Comparison of ENCODE assay signal across 6 cellular contexts in genomic region chr11:46675288-46675851, GRCh38. TPM values are rescaled to one million over a fixed set of nuclear protein-coding genes. Genes with fewer than 3 reads are reported as not detected.
DNase-seq lines count a peak whose midpoint lies in the region; ATAC-seq and TF ChIP-seq lines count a peak whose summit lies in the region.

No MANE protein-coding gene starts in this region.

- TF ChIP-seq CTCF in type B pancreatic cell (conservative IDR thresholded peaks at IDR 0.05): no peak

- DNase-seq in activated naive CD4-positive, alpha-beta T cell treated with anti-CD3 and anti-CD28 coated beads, Interleukin-2, amount 50 U/mL, for 72 hours (ENCODE audit: low spot score in 2 of 2): no peak
- no peak for DNase-seq in activated naive CD4-positive, alpha-beta T cell treated with anti-CD3 and anti-CD28 coated beads, Interleukin-2, amount 50 U/mL, for 16 hours
- peak; percentile 64 for DNase-seq in left ventricle myocardium superior
- DNase-seq in type B pancreatic cell (ENCODE audit: extremely low spot score, unreplicated experiment): no peak
- DNase-seq in cerebellar nuclear complex (lab: John Stamatoyannopoulos, UW): no peak

- H3K4me1 Mint-ChIP-seq in type B pancreatic cell (ENCODE audit: unreplicated experiment): peaks cover 7% of the 10 kb centered on the region

- no peak for ATAC-seq in activated naive CD4-positive, alpha-beta T cell treated with anti-CD3 and anti-CD28 coated beads, Interleukin-2, amount 50 U/mL, for 72 hours
- peak; percentile 73 for ATAC-seq in left ventricle myocardium superior
- ATAC-seq in HG03196 (IDR thresholded peaks at IDR 0.05; ENCODE audit: unreplicated experiment): no peak

- peak overlapping the region; percentile 70 to 81 for H3K27ac Mint-ChIP-seq in activated naive CD4-positive, alpha-beta T cell treated with anti-CD3 and anti-CD28 coated beads, Interleukin-2, amount 50 U/mL, for 72 hours
- H3K27ac Mint-ChIP-seq in type B pancreatic cell: peak overlapping the region; percentile 83

- H3K4me3 Mint-ChIP-seq in type B pancreatic cell: no peak overlapping the region

- H3K27me3 Mint-ChIP-seq in type B pancreatic cell: no peaks in the 10 kb centered on the region

- intact Hi-C loops in left ventricle myocardium superior (cut with micrococcal nuclease): no loop called here

- peaks cover 5 to 13% of the 10 kb centered on the region in 2 donors for H3K36me3 Mint-ChIP-seq in activated naive CD4-positive, alpha-beta T cell treated with anti-CD3 and anti-CD28 coated beads, Interleukin-2, amount 50 U/mL, for 72 hours
- H3K36me3 Mint-ChIP-seq in type B pancreatic cell: peaks cover 12% of the 10 kb centered on the region

- H3K9me3 Mint-ChIP-seq in activated naive CD4-positive, alpha-beta T cell treated with anti-CD3 and anti-CD28 coated beads, Interleukin-2, amount 50 U/mL, for 72 hours: no peaks in the 10 kb centered on the region
- H3K9me3 Mint-ChIP-seq in type B pancreatic cell: no peaks in the 10 kb centered on the region

RNA-seq across cellular contexts. Expression of gene ARHGAP1, which starts 25.0 kb away (rescaled TPM):
- 10 to 100 TPM; 39.9 to 46.8 TPM for total RNA-seq in activated naive CD4-positive, alpha-beta T cell treated with anti-CD3 and anti-CD28 coated beads, Interleukin-2, amount 50 U/mL, for 72 hours
- total RNA-seq in left ventricle myocardium superior: 65.2 TPM
- total RNA-seq in type B pancreatic cell (ENCODE audit: low replicate concordance): 58.2 and 80.8 TPM in 2 replicates

RNA-seq across cellular contexts. Expression of gene ZNF408, which starts 25.5 kb away (rescaled TPM):
- total RNA-seq in activated naive CD4-positive, alpha-beta T cell treated with anti-CD3 and anti-CD28 coated beads, Interleukin-2, amount 50 U/mL, for 72 hours: 10 to 100 TPM; 13.6 to 16.9 TPM
- 7.1 TPM for total RNA-seq in left ventricle myocardium superior
- 14.9 and 16.1 TPM in 2 replicates for total RNA-seq in type B pancreatic cell (ENCODE audit: low replicate concordance)

RNA-seq across cellular contexts. Expression of gene F2, which starts 43.6 kb away (rescaled TPM):
- not detected for total RNA-seq in activated naive CD4-positive, alpha-beta T cell treated with anti-CD3 and anti-CD28 coated beads, Interleukin-2, amount 50 U/mL, for 72 hours
- total RNA-seq in left ventricle myocardium superior (not detected), type B pancreatic cell (ENCODE audit: low replicate concordance) (9.5 and 12.1 TPM in 2 replicates)

RNA-seq across cellular contexts. Expression of gene ATG13, which starts 58.0 kb away (rescaled TPM):
- 10 to 100 TPM; 54.0 to 99.9 TPM for total RNA-seq in activated naive CD4-positive, alpha-beta T cell treated with anti-CD3 and anti-CD28 coated beads, Interleukin-2, amount 50 U/mL, for 72 hours
- total RNA-seq in left ventricle myocardium superior (34.4 TPM), type B pancreatic cell (ENCODE audit: low replicate concordance) (67.3 and 67.7 TPM in 2 replicates)

RNA-seq across cellular contexts. Expression of gene HARBI1, which starts 58.3 kb away (rescaled TPM):
- total RNA-seq in activated naive CD4-positive, alpha-beta T cell treated with anti-CD3 and anti-CD28 coated beads, Interleukin-2, amount 50 U/mL, for 72 hours: 1 to 10 TPM; 2.0 to 3.6 TPM
- total RNA-seq in left ventricle myocardium superior: 3.1 TPM
- total RNA-seq in type B pancreatic cell (ENCODE audit: low replicate concordance): 8.5 and 8.7 TPM in 2 replicates

Comparison
In these comparisons a context has a peak if more than half of its experiments do, and no peak if none do; other contexts are left out.
1. RNA of gene F2, which starts 43.6 kb away (total RNA-seq): 9.5 to 12.1 TPM in type B pancreatic cell; not detected in activated naive CD4-positive, alpha-beta T cell treated with anti-CD3 and anti-CD28 coated beads, Interleukin-2, amount 50 U/mL, for 72 hours and not detected in left ventricle myocardium superior (single experiment); every median in the first group is over 10 times any median in the second.